Comparison of ENCODE assay signal across 8 cellular contexts in genomic region chr9:109320734-109321448, GRCh38. TPM values are rescaled to one million over a fixed set of nuclear protein-coding genes. Genes with fewer than 3 reads are reported as not detected.
A peak's percentile ranks its signal among the peaks of the same experiment; 100 is the strongest.
DNase-seq lines count a peak whose midpoint lies in the region; ATAC-seq and TF ChIP-seq lines count a peak whose summit lies in the region.

Gene EPB41L4B, minus strand, starts transcription at chr9:109321059. Its CDS starts 613 bp downstream, at chr9:109320446.

- H3K4me2 ChIP-seq in hepatocyte: peak within 1 kb of the TSS; percentile 90

- DNase-seq in GM13976 (ENCODE audit: low spot score) (peak; percentile 92), NCI-H146 (lab: John Stamatoyannopoulos, UW) (peak; percentile 90), T-helper 22 cell (ENCODE audit: low read depth) (peak; percentile 58), ascending aorta (ENCODE audit: low spot score in 2 of 2) (peak; percentile 18 to 91), hepatocyte (ENCODE audit: low spot score) (peak; percentile 97), retina (peak; percentile 89)
- no peak for DNase-seq in NK-92 treated with Interleukin-12 subunit alpha and Interleukin-12 subunit beta, amount 100 ng/mL, for 24 hours (lab: John Stamatoyannopoulos, UW)

- WGBS in hepatocyte (ENCODE audit: low lambda C conversion rate, missing lambda C conversion rate): 4% methylated on average over 15 of the region's 73 CpGs

- H3K4me3 ChIP-seq in ascending aorta (peak within 1 kb of the TSS; percentile 64 to 68), hepatocyte (peak within 1 kb of the TSS; percentile 70)

- H3K27ac ChIP-seq in ascending aorta (no peak within 1 kb of the TSS), hepatocyte (peak within 1 kb of the TSS; percentile 81)

- ATAC-seq in HG02852 (IDR thresholded peaks at IDR 0.05; ENCODE audit: unreplicated experiment): peak; percentile 97

- H3K27me3 ChIP-seq in ascending aorta: peaks cover 6% of the 10 kb centered on the region
- peaks cover 2% of the 10 kb centered on the region for H3K27me3 ChIP-seq in hepatocyte

- intact Hi-C loops in ascending aorta (cut with DNase I): loop anchor here (1.0 to 10.0 kb wide), 3 partner anchors 77 to 386 kb away; partner anchors contain the start of genes ABITRAM, ELP1 and TMEM245

- TF ChIP-seq CTCF in GM13976 (IDR thresholded peaks at IDR 0.05; ENCODE audit: borderline replicate concordance, control extremely low read depth, extremely low read depth, insufficient read depth, missing control alignments) (peak; percentile 99), ascending aorta (IDR thresholded peaks at IDR 0.05) (peak; percentile 89 to 96 (median 95)), hepatocyte (IDR thresholded peaks at IDR 0.05; ENCODE audit: poor library complexity) (peak; percentile 98)

- in situ Hi-C loops in GM13976 (cut with MboI; ENCODE audit: low sequenced_read_pairs, unreplicated experiment): no loop called here

- H2AFZ ChIP-seq in hepatocyte: peak within 1 kb of the TSS; percentile 44

- H4K20me1 ChIP-seq in hepatocyte (ENCODE audit: insufficient read depth, poor library complexity, severe bottlenecking): no peaks in the 10 kb centered on the region

- no peaks in the 10 kb centered on the region for H3K9me2 ChIP-seq in hepatocyte (replicated peaks; ENCODE audit: insufficient read depth)

- H3K36me3 ChIP-seq in ascending aorta (no peaks in the 10 kb centered on the region), hepatocyte (replicated peaks; ENCODE audit: insufficient read depth, low read depth) (no peaks in the 10 kb centered on the region)

- no peaks in the 10 kb centered on the region for H3K9me3 ChIP-seq in ascending aorta
- H3K9me3 ChIP-seq in hepatocyte (ENCODE audit: low read depth): no peaks in the 10 kb centered on the region

- peaks cover 38% of the 10 kb centered on the region for H3K79me2 ChIP-seq in hepatocyte

- H3K4me1 ChIP-seq in ascending aorta (peaks cover 2 to 3% of the 10 kb centered on the region in 2 donors), hepatocyte (ENCODE audit: insufficient read depth) (peaks cover 16% of the 10 kb centered on the region)

RNA-seq across cellular contexts. Expression of gene EPB41L4B, which starts in this region (rescaled TPM):
- not detected for total RNA-seq in ascending aorta
- 20.6 and 23.1 TPM in 2 replicates for total RNA-seq in hepatocyte
- 11.1 and 12.2 TPM in 2 replicates for polyA plus RNA-seq in hepatocyte

Comparison
In these comparisons a context has a peak if more than half of its experiments do, and no peak if none do; other contexts are left out.
1. RNA of gene EPB41L4B (total RNA-seq): 20.6 to 23.1 TPM in hepatocyte; not detected in ascending aorta (single experiment); every median in the first group is over 10 times any median in the second.
2. Peak in DNase-seq and H3K4me3 ChIP-seq in ascending aorta; RNA of the gene not detected or under 1 TPM.
3. Peak in every context shown above with its lines, with median percentiles within 50 percentile points of each other: CTCF ChIP-seq.